ENCODE assay signal across 33 cellular contexts in genomic region chr16:82582971-82583370, GRCh38. TPM values are rescaled to one million over a fixed set of nuclear protein-coding genes. Genes with fewer than 3 reads are reported as not detected.
"Had no signal": no experiment of that assay in that cellular context is flagged by ENCODE, and none has a peak within 500 bp of the region (broad histone marks: within the 10 kb centered on the region; RNA-seq: fewer than 3 reads in every experiment).

No MANE protein-coding gene starts in this region.

- H3K9me3 ChIP-seq: adrenal gland, body of pancreas, breast epithelium, Peyer's patch had no signal

- H3K36me3 Mint-ChIP-seq: activated CD8-positive, alpha-beta memory T cell treated with anti-CD3 and anti-CD28 coated beads, Interleukin-2, amount 10 ng/mL, durations not matched to agents 7 days and 5 days; activated naive CD4-positive, alpha-beta T cell treated with anti-CD3 and anti-CD28 coated beads, Interleukin-2, amount 50 U/mL, for 72 hours had no signal

- H3K27me3 Mint-ChIP-seq: activated CD8-positive, alpha-beta memory T cell treated with anti-CD3 and anti-CD28 coated beads, Interleukin-2, amount 10 ng/mL, durations not matched to agents 7 days and 5 days had no signal

- ATAC-seq: activated CD8-positive, alpha-beta memory T cell treated with anti-CD3 and anti-CD28 coated beads, Interleukin-2, amount 10 ng/mL, durations not matched to agents 7 days and 5 days; activated naive CD4-positive, alpha-beta T cell treated with anti-CD3 and anti-CD28 coated beads, Interleukin-2, amount 50 U/mL, for 72 hours; activated T-helper 17 cell treated with anti-CD3 and anti-CD28 coated beads, Interleukin-2, amount 50 U/mL, for 72 hours; body of pancreas; PC-3; Right ventricle myocardium inferior had no signal

- H3K4me1 Mint-ChIP-seq: activated CD4-positive, alpha-beta memory T cell treated with anti-CD3 and anti-CD28 coated beads, Interleukin-2, amount 10 ng/mL, durations not matched to agents 7 days and 5 days; activated CD8-positive, alpha-beta memory T cell treated with anti-CD3 and anti-CD28 coated beads, Interleukin-2, amount 10 ng/mL, durations not matched to agents 7 days and 5 days; activated T-helper 17 cell treated with anti-CD3 and anti-CD28 coated beads, Interleukin-2, amount 50 U/mL, for 72 hours had no signal

- H3K36me3 ChIP-seq: adrenal gland, breast epithelium, Peyer's patch, WERI-Rb-1 had no signal

- H3K4me3 Mint-ChIP-seq: activated CD4-positive, alpha-beta memory T cell treated with anti-CD3 and anti-CD28 coated beads, Interleukin-2, amount 10 ng/mL, durations not matched to agents 7 days and 5 days; activated CD8-positive, alpha-beta memory T cell treated with anti-CD3 and anti-CD28 coated beads, Interleukin-2, amount 10 ng/mL, durations not matched to agents 7 days and 5 days; activated naive CD4-positive, alpha-beta T cell treated with anti-CD3 and anti-CD28 coated beads for 36 hours; activated T-helper 17 cell treated with anti-CD3 and anti-CD28 coated beads, Interleukin-2, amount 50 U/mL, for 72 hours had no signal

- H3K27ac Mint-ChIP-seq: activated CD4-positive, alpha-beta memory T cell treated with anti-CD3 and anti-CD28 coated beads, Interleukin-2, amount 10 ng/mL, durations not matched to agents 7 days and 5 days; activated CD8-positive, alpha-beta memory T cell treated with anti-CD3 and anti-CD28 coated beads, Interleukin-2, amount 10 ng/mL, durations not matched to agents 7 days and 5 days; activated naive CD4-positive, alpha-beta T cell treated with anti-CD3 and anti-CD28 coated beads for 36 hours; activated T-helper 17 cell treated with anti-CD3 and anti-CD28 coated beads, Interleukin-2, amount 50 U/mL, for 72 hours had no signal

- DNase-seq: activated CD4-positive, alpha-beta memory T cell treated with anti-CD3 and anti-CD28 coated beads, Interleukin-2, amount 10 ng/mL, durations not matched to agents 7 days and 5 days; activated CD4-positive, alpha-beta T cell treated with anti-CD3 and anti-CD28 coated beads for 1 hour; activated CD4-positive, alpha-beta T cell treated with anti-CD3 and anti-CD28 coated beads for 48 hours; activated CD4-positive, CD25-positive, alpha-beta regulatory T cell; activated CD8-positive, alpha-beta memory T cell treated with anti-CD3 and anti-CD28 coated beads for 24 hours; activated CD8-positive, alpha-beta memory T cell treated with anti-CD3 and anti-CD28 coated beads, Interleukin-2, amount 10 ng/mL, durations not matched to agents 7 days and 5 days; activated CD8-positive, alpha-beta memory T cell treated with anti-CD3 and anti-CD28 coated beads, Interleukin-2, amount 50 U/mL, for 48 hours; activated gamma-delta T cell; activated naive CD4-positive, alpha-beta T cell treated with anti-CD3 and anti-CD28 coated beads for 36 hours; activated T-cell treated with anti-CD3 and anti-CD28 coated beads, Interleukin-2, amount 50 U/mL, for 48 hours; adrenal gland; body of pancreas; Kasumi-1; MM.1S; NCI-H1105; NCI-H1417 treated with DMSO at 0.1 percent for 48 hours; NCI-H1930; NCI-H2081 treated with DMSO at 0.1 percent for 48 hours; NCI-H226; NCI-H524 treated with DMSO at 0.1 percent for 48 hours; PC-3; Peyer's patch; SIG-M5; SW 1271; T-helper 1 cell; T-helper 2 cell; T-helper 9 cell; WERI-Rb-1 had no signal

- H3K27me3 ChIP-seq: adrenal gland, body of pancreas, breast epithelium, Peyer's patch had no signal

- H3K27ac ChIP-seq: adrenal gland, body of pancreas, breast epithelium, Peyer's patch, RWPE1, WERI-Rb-1 had no signal

- H3K4me3 ChIP-seq: adrenal gland, body of pancreas, breast epithelium, Peyer's patch had no signal

- H3K4me1 ChIP-seq: adrenal gland, body of pancreas, breast epithelium, Peyer's patch had no signal

- H3K9me3 Mint-ChIP-seq: activated CD4-positive, alpha-beta memory T cell treated with anti-CD3 and anti-CD28 coated beads, Interleukin-2, amount 10 ng/mL, durations not matched to agents 7 days and 5 days; activated naive CD4-positive, alpha-beta T cell treated with anti-CD3 and anti-CD28 coated beads for 36 hours; activated naive CD4-positive, alpha-beta T cell treated with anti-CD3 and anti-CD28 coated beads, Interleukin-2, amount 50 U/mL, for 72 hours; activated T-helper 17 cell treated with anti-CD3 and anti-CD28 coated beads, Interleukin-2, amount 50 U/mL, for 72 hours had no signal

RNA-seq across cellular contexts. Expression of gene CDH13, which starts 43.8 kb away (rescaled TPM):
- total RNA-seq: activated CD4-positive, alpha-beta memory T cell treated with anti-CD3 and anti-CD28 coated beads, Interleukin-2, amount 10 ng/mL, durations not matched to agents 7 days and 5 days; activated CD8-positive, alpha-beta memory T cell treated with anti-CD3 and anti-CD28 coated beads, Interleukin-2, amount 10 ng/mL, durations not matched to agents 7 days and 5 days; activated naive CD4-positive, alpha-beta T cell treated with anti-CD3 and anti-CD28 coated beads for 36 hours; activated naive CD4-positive, alpha-beta T cell treated with anti-CD3 and anti-CD28 coated beads, Interleukin-2, amount 50 U/mL, for 72 hours; activated T-helper 17 cell treated with anti-CD3 and anti-CD28 coated beads, Interleukin-2, amount 50 U/mL, for 72 hours had no signal
